ENCODE assay signal across 9 cellular contexts in genomic region chr20:33211817-33212424, GRCh38. TPM values are rescaled to one million over a fixed set of nuclear protein-coding genes. Genes with fewer than 3 reads are reported as not detected.
A peak's percentile ranks its signal among the peaks of the same experiment; 100 is the strongest.
DNase-seq lines count a peak whose midpoint lies in the region; ATAC-seq and TF ChIP-seq lines count a peak whose summit lies in the region.
"Had no signal": no experiment of that assay in that cellular context is flagged by ENCODE, and none has a peak within 500 bp of the region (broad histone marks: within the 10 kb centered on the region; RNA-seq: fewer than 3 reads in every experiment).

No MANE protein-coding gene starts in this region.

- H3K27me3 ChIP-seq in foreskin keratinocyte (no peaks in the 10 kb centered on the region), smooth muscle cell (ENCODE audit: low read depth) (peaks cover 53% of the 10 kb centered on the region)

- H3K27ac ChIP-seq in foreskin keratinocyte (no peak overlapping the region), smooth muscle cell (ENCODE audit: low read depth) (no peak overlapping the region)
- H3K27ac ChIP-seq: thoracic aorta had no signal

- 19% methylated on average over 5 of the region's 5 CpGs for WGBS in smooth muscle cell (ENCODE audit: low lambda C conversion rate)

- H3K79me2 ChIP-seq in smooth muscle cell (ENCODE audit: low read depth), result no peaks in the 10 kb centered on the region

- no peaks in the 10 kb centered on the region for H4K20me1 ChIP-seq in smooth muscle cell (ENCODE audit: low read depth)

- no peak overlapping the region for H3K4me3 ChIP-seq in WI38 (ENCODE audit: low read depth, low read length)
- H3K4me3 ChIP-seq in smooth muscle cell, result no peak overlapping the region
- H3K4me3 ChIP-seq: thoracic aorta had no signal

- no peak overlapping the region for H3K4me2 ChIP-seq in smooth muscle cell

- TF ChIP-seq CTCF in GM12873 (IDR thresholded peaks at IDR 0.05; ENCODE audit: insufficient read depth, low read depth, low read length, missing control alignments) (peak; percentile 70), WI38 (IDR thresholded peaks at IDR 0.05; ENCODE audit: low read depth, low read length) (peak; percentile 18; the same call in 1 of the 2 replicates), foreskin keratinocyte (conservative IDR thresholded peaks at IDR 0.05) (peak; percentile 60), smooth muscle cell (IDR thresholded peaks at IDR 0.05; ENCODE audit: borderline replicate concordance, insufficient read depth, poor library complexity, severe bottlenecking) (peak; percentile 47)

- DNase-seq in AG08395 (ENCODE audit: low spot score) (peak; percentile 43), NCI-H2029 treated with DMSO at 0.1 percent for 48 hours (lab: John Stamatoyannopoulos, UW) (peak; percentile 63), foreskin keratinocyte (peak; percentile 13 to 39), smooth muscle cell (lab: John Stamatoyannopoulos, UW; ENCODE audit: unreplicated experiment) (no peak), epidermal melanocyte (ENCODE audit: insufficient read length, low spot score) (no peak)

- no peak overlapping the region for H2AFZ ChIP-seq in smooth muscle cell (ENCODE audit: low read depth)

- no peaks in the 10 kb centered on the region for H3F3A ChIP-seq in smooth muscle cell (ENCODE audit: low read depth)

- no peaks in the 10 kb centered on the region for H3K9me3 ChIP-seq in smooth muscle cell (replicated peaks; ENCODE audit: low read depth)
- H3K9me3 ChIP-seq: thoracic aorta had no signal

- peak; percentile 48 for ATAC-seq in foreskin keratinocyte
- ATAC-seq in HG03196 (IDR thresholded peaks at IDR 0.05; ENCODE audit: unreplicated experiment), result no peak

- no peaks in the 10 kb centered on the region for H3K36me3 ChIP-seq in smooth muscle cell (ENCODE audit: low read depth)
- H3K36me3 ChIP-seq: thoracic aorta had no signal

- H3K4me1 ChIP-seq in foreskin keratinocyte (no peaks in the 10 kb centered on the region), smooth muscle cell (ENCODE audit: low read depth) (no peaks in the 10 kb centered on the region)

- H3K9ac ChIP-seq in smooth muscle cell (ENCODE audit: low read depth), result no peak overlapping the region

RNA-seq across cellular contexts. Expression of gene BPIFA3, which starts 5.2 kb away (rescaled TPM):
- total RNA-seq in foreskin keratinocyte (not detected in 2 replicates), smooth muscle cell (not detected in 2 replicates)
- polyA plus RNA-seq in foreskin keratinocyte (not detected in 2 replicates), smooth muscle cell (not detected in 2 replicates)
- total RNA-seq: thoracic aorta had no signal

RNA-seq across cellular contexts. Expression of gene BPIFA1, which starts 23.9 kb away (rescaled TPM):
- total RNA-seq in foreskin keratinocyte, result not detected in 2 replicates
- not detected in 2 replicates for polyA plus RNA-seq in foreskin keratinocyte
- total RNA-seq in smooth muscle cell, result not detected in 2 replicates
- not detected in 2 replicates for polyA plus RNA-seq in smooth muscle cell
- total RNA-seq: thoracic aorta had no signal

RNA-seq across cellular contexts. Expression of gene BPIFA2, which starts 44.0 kb away (rescaled TPM):
- not detected in 2 replicates for total RNA-seq in foreskin keratinocyte
- polyA plus RNA-seq in foreskin keratinocyte, result not detected in 2 replicates
- not detected in 2 replicates for total RNA-seq in smooth muscle cell
- not detected in 2 replicates for polyA plus RNA-seq in smooth muscle cell
- total RNA-seq: thoracic aorta had no signal

Comparison
In these comparisons a context has a peak if more than half of its experiments do, and no peak if none do; other contexts are left out.
1. DNase-seq: peak in AG08395 (single experiment), NCI-H2029 treated with DMSO at 0.1 percent for 48 hours (single experiment) and foreskin keratinocyte (2 of 2); none in smooth muscle cell (single experiment) and epidermal melanocyte (single experiment).
2. CTCF ChIP-seq: peak in every context shown above with its lines; median percentile 70 in GM12873; 60 in foreskin keratinocyte; 47 in smooth muscle cell; 18 in WI38.